ENCODE assay signal across 8 cellular contexts in the genomic region with DNA sequence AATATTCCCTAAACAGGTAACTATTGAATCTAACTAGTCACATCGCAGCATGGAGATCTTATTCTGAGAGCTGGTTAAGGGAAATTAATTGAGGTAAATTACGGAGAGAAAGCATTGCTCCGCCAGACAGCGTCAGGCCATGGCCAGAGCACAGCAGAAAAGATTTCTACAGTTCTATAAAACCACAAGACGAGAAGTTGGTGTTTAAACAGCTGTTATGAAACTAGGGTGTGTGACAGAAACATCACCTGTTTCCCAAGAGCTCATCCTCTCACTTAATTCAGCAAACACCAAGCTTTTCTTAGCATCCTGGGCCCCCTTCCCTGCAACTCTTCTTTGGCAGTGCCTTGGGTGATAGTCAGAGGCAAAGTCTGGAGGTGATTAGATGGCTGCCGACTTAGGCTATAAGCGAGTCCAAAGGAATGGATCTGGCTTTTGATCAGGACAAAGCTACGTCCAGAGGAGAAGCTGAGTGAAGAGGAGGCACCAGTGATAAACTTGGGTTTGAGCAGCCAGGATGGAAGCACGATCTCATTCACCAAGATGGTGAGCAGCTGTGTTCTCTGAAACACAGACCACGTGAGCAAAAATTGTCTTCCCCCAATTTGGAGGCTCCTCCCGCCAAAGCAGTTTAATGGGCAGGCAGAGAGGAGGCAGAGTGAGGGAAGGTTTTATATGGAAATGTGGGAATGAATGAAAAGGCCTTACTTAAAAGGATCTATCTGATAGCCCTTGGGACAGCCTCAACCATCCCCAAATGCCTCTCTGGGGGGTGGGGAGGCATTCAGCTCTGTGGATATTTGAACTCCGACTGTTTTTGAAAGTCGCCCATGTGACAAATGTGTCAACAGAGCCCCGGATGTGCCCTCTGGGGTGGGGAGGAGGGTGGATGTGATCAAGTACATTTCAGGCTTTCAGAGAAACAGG. TPM values are rescaled to one million over a fixed set of nuclear protein-coding genes. Genes with fewer than 3 reads are reported as not detected.
DNase-seq lines count a peak whose midpoint lies in the region; ATAC-seq lines count a peak whose summit lies in the region.

No MANE protein-coding gene starts in this region.

- intact Hi-C loops in left colon (cut with DNase I, micrococcal nuclease): no loop called here

- ATAC-seq in GM21576 (IDR thresholded peaks at IDR 0.05; ENCODE audit: unreplicated experiment) (peak; percentile 54), left colon (peak; percentile 40)

- DNase-seq in ELR (ENCODE audit: low read depth) (peak; percentile 33), NAMALWA (ENCODE audit: low spot score) (peak; percentile 64), activated T-cell treated with anti-CD3 and anti-CD28 coated beads for 1 hour (ENCODE audit: low read depth) (peak; percentile 65), left colon (peak in 1 of 2 donors; percentile 51), HuH-7.5 (ENCODE audit: low spot score) (no peak), hypothalamus (lab: John Stamatoyannopoulos, UW) (no peak)
- DNase-seq in stimulated activated CD8-positive, alpha-beta memory T cell treated with anti-CD3 and anti-CD28 coated beads, Interleukin-2, amount 100 ng/mL, for 48 hours (ENCODE audit: low read depth in 2 of 2): peak; percentile 34 to 41

RNA-seq across cellular contexts. Expression of a gene that starts 57.8 kb away (rescaled TPM):
- 10 to 100 TPM; 68.5 to 74.0 TPM for total RNA-seq in left colon

Comparison
In these comparisons a context has a peak if more than half of its experiments do, and no peak if none do; other contexts are left out.
1. DNase-seq: peak in ELR (single experiment), NAMALWA (single experiment), activated T-cell treated with anti-CD3 and anti-CD28 coated beads for 1 hour (single experiment) and stimulated activated CD8-positive, alpha-beta memory T cell treated with anti-CD3 and anti-CD28 coated beads, Interleukin-2, amount 100 ng/mL, for 48 hours (2 of 2); none in HuH-7.5 (single experiment) and hypothalamus (0 of 51).